29 cellular contexts compared by ENCODE assay signal in genomic region chr3:134896141-134896540, GRCh38.
"Had no signal": no experiment of that assay in that cellular context is flagged by ENCODE, and none has a peak within 500 bp of the region (broad histone marks: within the 10 kb centered on the region; RNA-seq: fewer than 3 reads in every experiment).

No MANE protein-coding gene starts in this region.

- H3K9me3 Mint-ChIP-seq: natural killer cell treated with Interleukin-12 subunit alpha and Interleukin-12 subunit beta and Interleukin-15 and Interleukin-18, amount 100 ng/mL, for 72 hours; nephron progenitor cell; stimulated activated memory B cell treated with anti-CD40 and anti-IgM and Interleukin-4, amounts not matched to agents 10 μg/mL and 1 μg/mL and 100 μg/mL, for 72 hours; type B pancreatic cell had no signal

- H3K27ac Mint-ChIP-seq: naive B cell; naive thymus-derived CD8-positive, alpha-beta T cell; natural killer cell treated with Interleukin-12 subunit alpha and Interleukin-12 subunit beta and Interleukin-15 and Interleukin-18, amount 100 ng/mL, for 72 hours; nephron progenitor cell; neural progenitor cell; progenitor cell of endocrine pancreas; stimulated activated memory B cell treated with anti-CD40 and anti-IgM and Interleukin-4, amounts not matched to agents 10 μg/mL and 1 μg/mL and 100 μg/mL, for 72 hours; stimulated activated naive CD8-positive, alpha-beta T cell treated with anti-CD3 and anti-CD28 coated beads, Interleukin-15, amount 100 ng/mL, for 72 hours; type B pancreatic cell had no signal

- H3K4me3 Mint-ChIP-seq: naive B cell; naive thymus-derived CD8-positive, alpha-beta T cell; natural killer cell treated with Interleukin-12 subunit alpha and Interleukin-12 subunit beta and Interleukin-15 and Interleukin-18, amount 100 ng/mL, for 72 hours; nephron progenitor cell; neural progenitor cell; stimulated activated memory B cell treated with anti-CD40 and anti-IgM and Interleukin-4, amounts not matched to agents 10 μg/mL and 1 μg/mL and 100 μg/mL, for 72 hours; stimulated activated naive CD8-positive, alpha-beta T cell treated with anti-CD3 and anti-CD28 coated beads, Interleukin-15, amount 100 ng/mL, for 72 hours; type B pancreatic cell had no signal

- H3K4me1 ChIP-seq: right lobe of liver, testis, tibial artery, transverse colon, upper lobe of right lung, uterus had no signal

- H3K36me3 Mint-ChIP-seq: naive B cell; naive thymus-derived CD8-positive, alpha-beta T cell; natural killer cell treated with Interleukin-12 subunit alpha and Interleukin-12 subunit beta and Interleukin-15 and Interleukin-18, amount 100 ng/mL, for 72 hours; neural progenitor cell; stimulated activated memory B cell treated with anti-CD40 and anti-IgM and Interleukin-4, amounts not matched to agents 10 μg/mL and 1 μg/mL and 100 μg/mL, for 72 hours; type B pancreatic cell had no signal

- FAIRE-seq: small intestine had no signal

- H3K27me3 ChIP-seq: neural progenitor cell, ovary, right lobe of liver, sigmoid colon, testis, tibial artery, transverse colon, upper lobe of right lung, uterus had no signal

- H3K9me3 ChIP-seq: ovary, psoas muscle, right lobe of liver, sigmoid colon, testis, upper lobe of right lung, uterus had no signal

- H3K4me3 ChIP-seq: neural progenitor cell, ovary, psoas muscle, right lobe of liver, sigmoid colon, testis, tibial artery, transverse colon, upper lobe of right lung, uterus had no signal

- DNase-seq: naive B cell; naive thymus-derived CD8-positive, alpha-beta T cell; nephron progenitor cell; occipital lobe; ovary; psoas muscle; right cardiac atrium; sigmoid colon; small intestine; stimulated activated CD4-positive, alpha-beta T cell treated with anti-CD3 and anti-CD28 coated beads, Interleukin-12 subunit alpha, Interleukin-12 subunit beta, amount 100 ng/mL, for 4 hours; stimulated activated CD4-positive, alpha-beta T cell treated with anti-CD3 and anti-CD28 coated beads, Interleukin-1b, Interleukin-23, amount 100 ng/mL, for 48 hours; stimulated activated CD4-positive, alpha-beta T cell treated with anti-CD3 and anti-CD28 coated beads, Interleukin-4, amount 100 ng/mL, for 1 hour; stimulated activated CD4-positive, alpha-beta T cell treated with anti-CD3 and anti-CD28 coated beads, Interleukin-4, amount 100 ng/mL, for 4 hours; stimulated activated CD8-positive, alpha-beta memory T cell treated with anti-CD3 and anti-CD28 coated beads, Interleukin-4, amount 100 ng/mL, for 48 hours; stimulated activated naive CD4-positive, alpha-beta T cell; stimulated activated naive CD8-positive, alpha-beta T cell treated with anti-CD3 and anti-CD28 coated beads, Interleukin-15, amount 100 ng/mL, for 72 hours; stimulated activated naive CD8-positive, alpha-beta T cell treated with anti-CD3 and anti-CD28 coated beads, Interleukin-15, Interleukin-2, amounts not matched to agents 100 U/mL and 50 U/mL, for 24 hours; testis; tibial artery; transverse colon; upper lobe of right lung; uterus had no signal

- H3K4me1 Mint-ChIP-seq: naive B cell; naive thymus-derived CD8-positive, alpha-beta T cell; stimulated activated memory B cell treated with anti-CD40 and anti-IgM and Interleukin-4, amounts not matched to agents 10 μg/mL and 1 μg/mL and 100 μg/mL, for 72 hours; stimulated activated naive CD8-positive, alpha-beta T cell treated with anti-CD3 and anti-CD28 coated beads, Interleukin-15, amount 100 ng/mL, for 72 hours had no signal

- H3K36me3 ChIP-seq: neural progenitor cell, ovary, right lobe of liver, sigmoid colon, tibial artery, transverse colon, upper lobe of right lung, uterus had no signal

- H3K27ac ChIP-seq: neural progenitor cell, ovary, parathyroid adenoma, psoas muscle, right lobe of liver, sigmoid colon, testis, tibial artery, transverse colon, upper lobe of right lung, uterus had no signal
